ENCODE assay signal across 8 cellular contexts in genomic region chr1:68346192-68346808, GRCh38.
A peak's percentile ranks its signal among the peaks of the same experiment; 100 is the strongest.
DNase-seq lines count a peak whose midpoint lies in the region; ATAC-seq, FAIRE-seq and TF ChIP-seq lines count a peak whose summit lies in the region.

No MANE protein-coding gene starts in this region.

- POLR2A ChIA-PET in WTC11 (lab: Charles Lee), result no interaction called here
- POLR2A ChIA-PET in HepG2 (lab: Yijun Ruan, JAX), result no interaction called here

- no peak overlapping the region for H3K27ac Mint-ChIP-seq in WTC11

- H3K36me3 Mint-ChIP-seq in WTC11, result no peaks in the 10 kb centered on the region

- H3K4me3 Mint-ChIP-seq in WTC11, result no peak overlapping the region

- H3K27me3 ChIP-seq in HepG2 (ENCODE audit: control insufficient read depth in 1 of 2, insufficient read depth in 2 of 2, low read length in 2 of 2), result no peaks in the 10 kb centered on the region

- TF ChIP-seq EP300 in Ishikawa (IDR thresholded peaks at IDR 0.05; ENCODE audit: borderline replicate concordance) (no peak), HepG2 (IDR thresholded peaks at IDR 0.05; ENCODE audit: low read depth in 2 of 2, low read length in 2 of 2) (no peak), HepG2 (CRISPR knock-in tag; IDR thresholded peaks at IDR 0.05; ENCODE audit: borderline replicate concordance) (no peak)

- intact Hi-C loops in HepG2 (cut with micrococcal nuclease; ENCODE audit: unreplicated experiment), result loop anchor here (1.0 kb wide), 2 partner anchors 226 to 230 kb away; no protein-coding TSS in a partner anchor

- ATAC-seq in WTC11 (no peak), HepG2 (peak; percentile 25; the same call in 1 of the 3 replicates), GM19397 (IDR thresholded peaks at IDR 0.05; ENCODE audit: unreplicated experiment) (no peak), HG03439 (IDR thresholded peaks at IDR 0.05; ENCODE audit: unreplicated experiment) (no peak), GM18909 (IDR thresholded peaks at IDR 0.05; ENCODE audit: poor library complexity, unreplicated experiment) (no peak)

- CTCF ChIA-PET in WTC11 (lab: Charles Lee), result interaction anchor here (0.7 to 2.8 kb wide), 8 partner anchors 13 to 289 kb away, joined by 3 to 25 read pairs (median 4); partner anchors contain the start of gene WLS
- CTCF ChIA-PET in HepG2 (lab: Yijun Ruan, JAX; ENCODE audit: low intra/inter-chr PET ratio, low total read pairs), result interaction anchor here (0.8 kb wide), 1 partner anchor 230 kb away, joined by 3 read pairs; no protein-coding TSS in a partner anchor

- no peaks in the 10 kb centered on the region for H3K4me1 ChIP-seq in HepG2 (ENCODE audit: insufficient read depth, low read length)

- TF ChIP-seq CTCF in WTC11 (IDR thresholded peaks at IDR 0.05) (peak; percentile 29; the same call in 1 of the 2 replicates), HepG2 (CRISPR knock-in tag; IDR thresholded peaks at IDR 0.05) (no peak)

- no peak overlapping the region for H2AFZ ChIP-seq in HepG2 (ENCODE audit: low read length)

- no peaks in the 10 kb centered on the region for H3K79me2 ChIP-seq in HepG2 (ENCODE audit: insufficient read depth, low read length)

- H3K4me1 Mint-ChIP-seq in WTC11, result 0 out of 2 replicates have a peak, but pooled peaks cover 2% of the 10 kb centered on the region

- no peak overlapping the region for H3K4me3 ChIP-seq in HepG2 (replicated peaks in 1 of 3; ENCODE audit: insufficient read depth in 1 of 3, low read depth in 2 of 3, low read length in 3 of 3)

- TF ChIP-seq POLR2A in HepG2 (IDR thresholded peaks at IDR 0.05; ENCODE audit: insufficient read depth in 1 of 2, low read depth in 2 of 2, low read length in 2 of 2), result no peak

- no peaks in the 10 kb centered on the region for H3K36me3 ChIP-seq in HepG2 (replicated peaks in 1 of 2; ENCODE audit: control insufficient read depth in 1 of 2, insufficient read depth in 2 of 2, low read length in 2 of 2)

- H3K27ac ChIP-seq in HepG2 (ENCODE audit: extremely low read length, insufficient read depth, low read length), result no peak overlapping the region

- no peaks in the 10 kb centered on the region for H3K9me3 ChIP-seq in HepG2 (ENCODE audit: low read length)

- in situ Hi-C loops in HepG2 (cut with HindIII; ENCODE audit: extremely low pct_ligation_motif_present, low pct_unique_long_range_greater_than_20kb), result loop anchor here (10.0 kb wide), 1 partner anchor 491 kb away; no protein-coding TSS in a partner anchor

- H3K4me2 ChIP-seq in HepG2 (ENCODE audit: low read depth, low read length), result no peak overlapping the region

- no peak overlapping the region for H3K9ac ChIP-seq in HepG2 (ENCODE audit: insufficient read depth, low read depth, low read length)

- WGBS in HepG2 (ENCODE audit: low lambda C conversion rate), result 6% methylated on average over 3 of the region's 3 CpGs

- FAIRE-seq in HepG2 (lab: Jason Lieb, UNC), result no peak

- BruUV-seq in HepG2 (replicated peaks; lab: Mats Ljungman, UMichigan), result no TSS peak

- H4K20me1 ChIP-seq in HepG2 (ENCODE audit: insufficient read depth, low read length), result no peaks in the 10 kb centered on the region; the same call in 1 of the 2 replicates

- DNase-seq in COLO829 (ENCODE audit: low spot score), result peak; percentile 40
- DNase-seq in WTC11 (ENCODE audit: low spot score), result no peak
- peak; percentile 4 for DNase-seq in HepG2 (ENCODE audit: low spot score)
- DNase-seq in stimulated activated CD4-positive, alpha-beta T cell treated with anti-CD3 and anti-CD28 coated beads, Interleukin-1b, Interleukin-23, amount 100 ng/mL, for 48 hours, result no peak

- no peaks in the 10 kb centered on the region for H3K27me3 Mint-ChIP-seq in WTC11 (ENCODE audit: low read depth)

- H3K9me3 Mint-ChIP-seq in WTC11, result peaks cover 9% of the 10 kb centered on the region

- TF ChIP-seq RAD21 in Ishikawa (IDR thresholded peaks at IDR 0.05; ENCODE audit: low read depth), result peak; percentile 50
- TF ChIP-seq RAD21 in HepG2 (CRISPR knock-in tag; IDR thresholded peaks at IDR 0.05), result no peak

TF ChIP-seq in Ishikawa, 13 proteins besides CTCF, POLR2A, EP300 and RAD21 (continues in another document):
- 0 out of 2 replicates have a peak, but pooled peaks have one; percentile 20 for TF ChIP-seq TEAD4 (IDR thresholded peaks at IDR 0.05)
- no peak for TF ChIP-seq YY1 (IDR thresholded peaks at IDR 0.05; ENCODE audit: low read depth)
- no peak for TF ChIP-seq REST (IDR thresholded peaks at IDR 0.05; ENCODE audit: low read depth)

TF ChIP-seq in WTC11, 78 proteins besides CTCF, POLR2A, EP300 and RAD21 (continues in another document):
- TF ChIP-seq SOX15 (CRISPR knock-in tag; IDR thresholded peaks at IDR 0.05) (no peak), RELA (CRISPR knock-in tag; IDR thresholded peaks at IDR 0.05; ENCODE audit: borderline replicate concordance) (no peak), PRDM15 (CRISPR knock-in tag; IDR thresholded peaks at IDR 0.05) (no peak), E2F5 (CRISPR knock-in tag; IDR thresholded peaks at IDR 0.05) (no peak), IRF2 (CRISPR knock-in tag; IDR thresholded peaks at IDR 0.05; ENCODE audit: borderline replicate concordance, low read depth) (no peak)

TF ChIP-seq in HepG2, 621 proteins besides CTCF, POLR2A, EP300 and RAD21:
- no peak for TF ChIP-seq THRA (CRISPR knock-in tag; IDR thresholded peaks at IDR 0.05; ENCODE audit: borderline replicate concordance)
- no peak for TF ChIP-seq ZBTB25 (CRISPR knock-in tag; IDR thresholded peaks at IDR 0.05)
- no peak for TF ChIP-seq CHD2 (IDR thresholded peaks at IDR 0.05; ENCODE audit: low read depth, low read length)

Comparison
In these comparisons a context has a peak if more than half of its experiments do, and no peak if none do; other contexts are left out.
1. DNase-seq: peak in COLO829 (single experiment) and HepG2 (single experiment); none in WTC11 (single experiment) and stimulated activated CD4-positive, alpha-beta T cell treated with anti-CD3 and anti-CD28 coated beads, Interleukin-1b, Interleukin-23, amount 100 ng/mL, for 48 hours (single experiment).